Comparison of ENCODE assay signal across 17 cellular contexts in genomic region chr10:132410056-132410778, GRCh38. TPM values are rescaled to one million over a fixed set of nuclear protein-coding genes. Genes with fewer than 3 reads are reported as not detected.
A peak's percentile ranks its signal among the peaks of the same experiment; 100 is the strongest.
DNase-seq lines count a peak whose midpoint lies in the region; ATAC-seq, FAIRE-seq and TF ChIP-seq lines count a peak whose summit lies in the region.
"Had no signal": no experiment of that assay in that cellular context is flagged by ENCODE, and none has a peak within 500 bp of the region (broad histone marks: within the 10 kb centered on the region; RNA-seq: fewer than 3 reads in every experiment).

No MANE protein-coding gene starts in this region.

- H2AFZ ChIP-seq in H1 (ENCODE audit: low read length) = no peak overlapping the region

- intact Hi-C loops in transverse colon (cut with DNase I; ENCODE audit: low total_unique reads) = no loop called here

- H2BK20ac ChIP-seq in H1 (ENCODE audit: low read length) = 0 out of 2 replicates have a peak overlapping the region, but pooled peaks have one; percentile 61

- no peak overlapping the region for H3K4me3 ChIP-seq in H1 (ENCODE audit: extremely low read depth in 1 of 4, insufficient read depth in 2 of 4, low read depth in 3 of 4, low read length in 4 of 4)
- no peak overlapping the region for H3K4me3 ChIP-seq in transverse colon
- H3K4me3 ChIP-seq: right lobe of liver had no signal

- peak overlapping the region; percentile 84; the same call in 1 of the 2 replicates for H2BK12ac ChIP-seq in H1 (ENCODE audit: low read depth, low read length)

- peak overlapping the region; percentile 81 for H4K91ac ChIP-seq in H1 (replicated peaks; ENCODE audit: insufficient read length, low read length)

- peaks cover 3% of the 10 kb centered on the region; the same call in 1 of the 2 replicates for H3K23me2 ChIP-seq in H1 (ENCODE audit: low read depth, low read length)

- no peak overlapping the region for H3K23ac ChIP-seq in H1 (ENCODE audit: insufficient read length)

- no peak overlapping the region for H3K9ac ChIP-seq in H1 (replicated peaks in 1 of 4; ENCODE audit: extremely low read depth in 1 of 4, low read depth in 3 of 4, low read length in 3 of 4)

- no peaks in the 10 kb centered on the region for H3K9me3 ChIP-seq in T-helper 17 cell (ENCODE audit: control insufficient read depth, low read length, poor library complexity, severe bottlenecking)
- H3K9me3 ChIP-seq in H1 (ENCODE audit: insufficient read depth in 2 of 2, low read depth in 1 of 2, low read length in 1 of 2) = no peaks in the 10 kb centered on the region
- no peaks in the 10 kb centered on the region for H3K9me3 ChIP-seq in transverse colon
- H3K9me3 ChIP-seq: right lobe of liver had no signal

- no peak overlapping the region for H3K4me2 ChIP-seq in H1 (ENCODE audit: insufficient read depth in 1 of 2, low read depth in 2 of 2, low read length in 2 of 2)

- H4K8ac ChIP-seq in H1 (ENCODE audit: extremely low read depth, insufficient read depth, low read length) = peak overlapping the region; percentile 60; the same call in 1 of the 2 replicates

- H3K27ac ChIP-seq in H1 (ENCODE audit: low read depth, low read length) (no peak overlapping the region), transverse colon (peak overlapping the region; percentile 92 to 97 (median 95))

- H2BK120ac ChIP-seq in H1 (replicated peaks; ENCODE audit: low read depth, low read length) = no peak overlapping the region

- in situ Hi-C loops in transverse colon (cut with MboI; ENCODE audit: low pct_ligation_motif_present in 1 of 4, low pct_unique_long_range_greater_than_20kb in 1 of 4, low sequenced_read_pairs in 3 of 4) = no loop called here

- H3K14ac ChIP-seq in H1 (ENCODE audit: insufficient read length) = no peak overlapping the region

- peak overlapping the region; percentile 70 for H3K27ac Mint-ChIP-seq in T-helper 17 cell
- H3K27ac Mint-ChIP-seq in nephron progenitor cell = peak overlapping the region; percentile 77
- H3K27ac Mint-ChIP-seq: activated CD4-positive, alpha-beta T cell treated with anti-CD3 and anti-CD28 coated beads, Interleukin-2, amount 10 ng/mL, durations not matched to agents 24 days and 14 days; activated naive CD8-positive, alpha-beta T cell treated with anti-CD3 and anti-CD28 coated beads, Interleukin-2, amount 10 ng/mL, durations not matched to agents 7 days and 5 days had no signal

- H3K4ac ChIP-seq in H1 (replicated peaks; ENCODE audit: insufficient read length, low read depth, low read length) = no peak overlapping the region

- POLR2A ChIA-PET in H1 (lab: Charles Lee; ENCODE audit: partially characterized antibody) = interaction anchor here (1.1 to 5.6 kb wide), 8 partner anchors 8 to 37 kb away, joined by 3 to 71 read pairs (median 6); no protein-coding TSS in a partner anchor

- TF ChIP-seq EP300 in H1 (IDR thresholded peaks at IDR 0.05; ENCODE audit: borderline replicate concordance in 1 of 2, low read depth in 2 of 2, low read length in 2 of 2) (no peak), transverse colon (IDR thresholded peaks at IDR 0.05; ENCODE audit: low read depth) (no peak)

- H3K4me3 Mint-ChIP-seq in T-helper 17 cell (no peak overlapping the region), nephron progenitor cell (peak overlapping the region; percentile 47)
- H3K4me3 Mint-ChIP-seq: activated CD4-positive, alpha-beta T cell treated with anti-CD3 and anti-CD28 coated beads, Interleukin-2, amount 10 ng/mL, durations not matched to agents 24 days and 14 days; activated naive CD8-positive, alpha-beta T cell treated with anti-CD3 and anti-CD28 coated beads, Interleukin-2, amount 10 ng/mL, durations not matched to agents 7 days and 5 days had no signal

- peaks cover 6% of the 10 kb centered on the region for H3K79me1 ChIP-seq in H1 (ENCODE audit: low read depth, low read length)

- peaks cover 3% of the 10 kb centered on the region for H3K36me3 Mint-ChIP-seq in T-helper 17 cell (ENCODE audit: low read depth)
- peaks cover 8% of the 10 kb centered on the region for H3K36me3 Mint-ChIP-seq in nephron progenitor cell (ENCODE audit: low read depth)

- DNase-seq in T-helper 17 cell (no peak), H1 (ENCODE audit: low read depth in 1 of 2, low spot score in 2 of 2) (no peak), nephron progenitor cell (no peak), transverse colon (no peak), occipital lobe (lab: John Stamatoyannopoulos, UW) (no peak), DMS114 treated with DMSO at 0.1 percent for 48 hours (lab: John Stamatoyannopoulos, UW; ENCODE audit: unreplicated experiment) (no peak), DMS153 (lab: John Stamatoyannopoulos, UW) (no peak)
- DNase-seq: activated CD4-positive, alpha-beta T cell treated with anti-CD3 and anti-CD28 coated beads, Interleukin-2, amount 10 ng/mL, durations not matched to agents 24 days and 14 days; activated naive CD8-positive, alpha-beta T cell treated with anti-CD3 and anti-CD28 coated beads, Interleukin-2, amount 10 ng/mL, durations not matched to agents 7 days and 5 days; activated T-cell treated with anti-CD3 and anti-CD28 coated beads for 4 hours; HCEC 1CT; NCI-H2081 treated with DMSO at 0.1 percent for 48 hours; right lobe of liver; stimulated activated CD4-positive, alpha-beta T cell treated with anti-CD3 and anti-CD28 coated beads, Interleukin-2, amount 100 ng/mL, for 48 hours; T-helper 9 cell had no signal

- H3K27me3 Mint-ChIP-seq in T-helper 17 cell (no peaks in the 10 kb centered on the region), nephron progenitor cell (ENCODE audit: low read depth, poor library complexity) (peaks cover 8% of the 10 kb centered on the region)
- H3K27me3 Mint-ChIP-seq: activated CD4-positive, alpha-beta T cell treated with anti-CD3 and anti-CD28 coated beads, Interleukin-2, amount 10 ng/mL, durations not matched to agents 24 days and 14 days; activated naive CD8-positive, alpha-beta T cell treated with anti-CD3 and anti-CD28 coated beads, Interleukin-2, amount 10 ng/mL, durations not matched to agents 7 days and 5 days had no signal

- peaks cover 15% of the 10 kb centered on the region for H3K4me1 Mint-ChIP-seq in T-helper 17 cell
- peaks cover 69% of the 10 kb centered on the region for H3K4me1 Mint-ChIP-seq in nephron progenitor cell
- H3K4me1 Mint-ChIP-seq: activated CD4-positive, alpha-beta T cell treated with anti-CD3 and anti-CD28 coated beads, Interleukin-2, amount 10 ng/mL, durations not matched to agents 24 days and 14 days had no signal

- TF ChIP-seq CTCF in H1 (IDR thresholded peaks at IDR 0.05; ENCODE audit: control extremely low read depth in 1 of 3, insufficient read depth in 1 of 3, low read depth in 1 of 3, low read length in 3 of 3) (no peak), nephron progenitor cell (IDR thresholded peaks at IDR 0.05) (no peak), transverse colon (IDR thresholded peaks at IDR 0.05) (no peak)

- no peaks in the 10 kb centered on the region for H3K9me3 Mint-ChIP-seq in nephron progenitor cell
- H3K9me3 Mint-ChIP-seq: activated CD4-positive, alpha-beta T cell treated with anti-CD3 and anti-CD28 coated beads, Interleukin-2, amount 10 ng/mL, durations not matched to agents 24 days and 14 days; activated naive CD8-positive, alpha-beta T cell treated with anti-CD3 and anti-CD28 coated beads, Interleukin-2, amount 10 ng/mL, durations not matched to agents 7 days and 5 days had no signal

- H2AK5ac ChIP-seq in H1 (ENCODE audit: low read depth, low read length) = peak overlapping the region; percentile 71; the same call in 1 of the 2 replicates

- TF ChIP-seq POLR2A in H1 (IDR thresholded peaks at IDR 0.05; ENCODE audit: control extremely low read depth in 1 of 2, low read depth in 2 of 2, low read length in 2 of 2) = no peak
- TF ChIP-seq POLR2A in transverse colon (IDR thresholded peaks at IDR 0.05) = no peak

- no peak for FAIRE-seq in H1 (lab: Jason Lieb, UNC)
- FAIRE-seq: HepG2, islet of Langerhans had no signal

- peak overlapping the region; percentile 6 for H3K18ac ChIP-seq in H1 (ENCODE audit: extremely low read depth, low read length)

- peak overlapping the region; percentile 72; the same call in 1 of the 2 replicates for H2BK15ac ChIP-seq in H1 (ENCODE audit: low read length)

- peak overlapping the region; percentile 73 for H3K56ac ChIP-seq in H1 (replicated peaks; ENCODE audit: insufficient read length, low read depth, low read length)

- ATAC-seq in T-helper 17 cell = no peak
- ATAC-seq: HepG2, right lobe of liver had no signal

- CTCF ChIA-PET in H1 (lab: Charles Lee; ENCODE audit: partially characterized antibody) = interaction anchor here (0.6 to 3.2 kb wide), 13 partner anchors 9 to 71 kb away, joined by 3 to 11 read pairs (median 4); no protein-coding TSS in a partner anchor

- H4K5ac ChIP-seq in H1 (ENCODE audit: insufficient read length, low read depth, low read length) = no peak overlapping the region

- H3K36me3 ChIP-seq in H1 (ENCODE audit: control insufficient read depth in 2 of 4, insufficient read depth in 4 of 4, low read length in 3 of 4) (peaks cover 0 to 6% (median 2%) of the 10 kb centered on the region in 4 experiments; a peak in 3 of 8 replicates), transverse colon (peaks cover 0 to 13% (median 4%) of the 10 kb centered on the region in 4 donors)

- H3K4me1 ChIP-seq in H1 (replicated peaks in 1 of 4; ENCODE audit: control insufficient read depth in 3 of 4, insufficient read depth in 4 of 4, low read length in 3 of 4) (peaks cover 3 to 51% (median 41%) of the 10 kb centered on the region in 4 experiments), transverse colon (peaks cover 47 to 81% (median 70%) of the 10 kb centered on the region in 4 donors)

- WGBS in H1 (ENCODE audit: extremely low coverage in 1 of 2, insufficient coverage in 1 of 2, insufficient read length in 1 of 2, insufficient replicate concordance in 2 of 2, low coverage in 1 of 2, low lambda C conversion rate in 2 of 2, missing lambda C conversion rate in 1 of 2), 2 experiments = 86% methylated on average over 11 of the region's 28 CpGs; no CpG with 5 or more reads in 1 of the 2 experiments
- 70 to 87% methylated on average over 2 to 23 of the region's 28 CpGs for WGBS in transverse colon (ENCODE audit: low coverage in 1 of 2), 2 donors

- H2BK5ac ChIP-seq in H1 (ENCODE audit: low read depth, low read length) = peak overlapping the region; percentile 97

- TF ChIP-seq RAD21 in H1 (IDR thresholded peaks at IDR 0.05 in 1 of 2, conservative IDR thresholded peaks at IDR 0.05 in 1 of 2; ENCODE audit: low read depth in 2 of 2, low read length in 2 of 2) = no peak

- H4K20me1 ChIP-seq in H1 (replicated peaks in 1 of 2; ENCODE audit: control insufficient read depth in 1 of 2, insufficient read depth in 2 of 2, low read length in 2 of 2) = peaks cover 0 to 4% of the 10 kb centered on the region in 2 experiments

- H3K79me2 ChIP-seq in H1 (ENCODE audit: control insufficient read depth in 1 of 2, insufficient read depth in 2 of 2, low read length in 2 of 2) = peaks cover 0 to under 1% of the 10 kb centered on the region in 2 experiments; a peak in 1 of 4 replicates

- H3K27me3 ChIP-seq in H1 (replicated peaks in 1 of 4; ENCODE audit: control insufficient read depth in 3 of 4, extremely low read depth in 1 of 4, insufficient read depth in 3 of 4, low read length in 3 of 4) (0 out of 7 replicates have a peak, but pooled peaks cover 0 to under 1% (median 0%) of the 10 kb centered on the region in 4 experiments), transverse colon (no peaks in the 10 kb centered on the region)
- H3K27me3 ChIP-seq: right lobe of liver had no signal

RNA-seq across cellular contexts. Expression of gene PWWP2B, which starts 13.2 kb away (rescaled TPM):
- 10 to 100 TPM; 15.7 to 16.7 TPM for total RNA-seq in T-helper 17 cell
- total RNA-seq in H1 (2021; fragmentation: NEBNext Ultra II Directional; extraction: Animal tissue kit (Norgen Biotek cat#: 25700)) = 10.8 and 11.0 TPM in 2 replicates
- polyA plus RNA-seq in H1 (2011; rRNA removed) = 5.3 and 9.4 TPM in 2 replicates
- polyA plus RNA-seq in H1 (2011; cell fraction: cytosol; rRNA removed) = 7.2 TPM
- 17.0 TPM for polyA plus RNA-seq in H1 (2011; cell fraction: nucleus; rRNA removed)
- 4.8 to 8.4 TPM (median 8.0 TPM) in 4 replicates for polyA plus RNA-seq in H1 (2012, experiment 1 of 2)
- polyA plus RNA-seq in H1 (2012, experiment 2 of 2) = 6.0 TPM
- polyA plus RNA-seq in H1 (2013, experiment 1 of 2) = 6.0 TPM
- 5.5 TPM for polyA plus RNA-seq in H1 (2013, experiment 2 of 2)
- 1.2 and 1.4 TPM in 2 replicates for polyA minus RNA-seq in H1 (2011; rRNA and poly(A)+ RNA removed)
- 5.2 TPM for polyA minus RNA-seq in H1 (2011; cell fraction: cytosol; rRNA and poly(A)+ RNA removed)
- polyA minus RNA-seq in H1 (2011; cell fraction: nucleus; rRNA and poly(A)+ RNA removed) = 7.0 TPM
- total RNA-seq in transverse colon = 100 to 1,000 TPM in 1 of 4 donors, 10 to 100 TPM in 3; 45.9 to 129 (median 61.2) TPM
- total RNA-seq in occipital lobe = 5.6 TPM
